Comparison of ENCODE assay signal across 8 cellular contexts in the genomic region with DNA sequence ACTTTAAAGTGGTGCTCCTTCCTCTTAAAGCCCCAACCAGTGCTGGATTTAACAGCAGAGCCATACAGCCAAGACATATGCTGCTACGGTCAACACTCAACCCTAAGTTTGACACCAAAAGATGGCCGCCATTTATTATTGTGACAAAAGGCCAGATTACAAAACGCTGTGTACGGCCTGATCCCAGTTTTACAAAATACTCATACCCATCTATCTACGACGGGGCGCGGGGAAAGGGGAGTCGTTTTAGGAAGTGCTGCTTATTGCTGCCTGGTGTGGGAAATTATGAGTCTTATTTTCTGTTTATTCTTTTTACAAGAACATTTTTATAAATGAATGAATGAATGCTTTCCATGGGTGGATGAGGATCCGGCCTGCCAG. TPM values are rescaled to one million over a fixed set of nuclear protein-coding genes. Genes with fewer than 3 reads are reported as not detected.
DNase-seq lines count a peak whose midpoint lies in the region; ATAC-seq and TF ChIP-seq lines count a peak whose summit lies in the region.

No MANE protein-coding gene starts in this region.

- peak overlapping the region; percentile 61 for H3K4me3 ChIP-seq in GM12865 (ENCODE audit: low read depth, low read length)
- H3K4me3 ChIP-seq in KMS-11 (IDR thresholded peaks at IDR 0.05; ENCODE audit: insufficient read depth, low read depth, low read length) = no peak overlapping the region
- H3K4me3 ChIP-seq in breast epithelium = peak overlapping the region; percentile 77 to 91 (median 83)
- H3K4me3 ChIP-seq in mucosa of stomach (ENCODE audit: low read length) = peak overlapping the region; percentile 58

- TF ChIP-seq POLR2A in breast epithelium (IDR thresholded peaks at IDR 0.05) = no peak

- H3K36me3 ChIP-seq in KMS-11 (ENCODE audit: insufficient read depth) (no peaks in the 10 kb centered on the region), breast epithelium (no peaks in the 10 kb centered on the region), mucosa of stomach (ENCODE audit: control insufficient read depth, insufficient read depth, low read length) (no peaks in the 10 kb centered on the region)

- ATAC-seq in HG03378 (IDR thresholded peaks at IDR 0.05; ENCODE audit: unreplicated experiment) = no peak
- ATAC-seq in HG02970 (IDR thresholded peaks at IDR 0.05; ENCODE audit: low FRiP score, unreplicated experiment) = no peak

- peak; percentile 33 for DNase-seq in GM12865 (ENCODE audit: low read depth)
- DNase-seq in breast epithelium (ENCODE audit: low spot score in 2 of 2) = no peak
- DNase-seq in superior temporal gyrus (ENCODE audit: extremely low spot score) = no peak
- DNase-seq in retina = no peak

- no peaks in the 10 kb centered on the region for H3K9me3 ChIP-seq in breast epithelium
- H3K9me3 ChIP-seq in mucosa of stomach (ENCODE audit: control insufficient read depth, low read length) = no peaks in the 10 kb centered on the region

- intact Hi-C loops in breast epithelium (cut with DNase I; ENCODE audit: low total_unique reads) = no loop called here

- H3K9ac ChIP-seq in KMS-11 = peak overlapping the region; percentile 98; the same call in 1 of the 2 replicates
- H3K9ac ChIP-seq in mucosa of stomach (ENCODE audit: low read length) = peak overlapping the region; percentile 93

- peak overlapping the region; percentile 96 for H2AFZ ChIP-seq in KMS-11 (ENCODE audit: low read depth)

- H3K4me1 ChIP-seq in KMS-11 (ENCODE audit: low read depth, poor library complexity, severe bottlenecking) (peaks cover 10% of the 10 kb centered on the region), breast epithelium (no peaks in the 10 kb centered on the region), mucosa of stomach (ENCODE audit: control insufficient read depth, insufficient read depth, low read length) (peaks cover 10% of the 10 kb centered on the region)

- TF ChIP-seq CTCF in GM12865 (IDR thresholded peaks at IDR 0.05; ENCODE audit: insufficient read depth, low read depth, low read length, missing control alignments) (no peak), KMS-11 (conservative IDR thresholded peaks at IDR 0.05; ENCODE audit: low read depth, low read length) (no peak), breast epithelium (IDR thresholded peaks at IDR 0.05) (no peak)

- H3K27ac ChIP-seq in KMS-11 (peak overlapping the region; percentile 85; the same call in 1 of the 2 replicates), breast epithelium (peak overlapping the region; percentile 85 to 93)

- 0 out of 2 replicates have a peak, but pooled peaks cover 4% of the 10 kb centered on the region for H3K79me2 ChIP-seq in KMS-11 (ENCODE audit: insufficient read depth, low read depth)

- peak overlapping the region; percentile 16; the same call in 1 of the 2 replicates for H3K4me2 ChIP-seq in KMS-11

- H4K20me1 ChIP-seq in KMS-11 (ENCODE audit: insufficient read depth) = no peaks in the 10 kb centered on the region

- no peaks in the 10 kb centered on the region for H3K27me3 ChIP-seq in KMS-11 (ENCODE audit: insufficient read depth, low read depth)
- no peaks in the 10 kb centered on the region for H3K27me3 ChIP-seq in breast epithelium
- no peaks in the 10 kb centered on the region for H3K27me3 ChIP-seq in mucosa of stomach (ENCODE audit: control insufficient read depth, insufficient read depth, low read length)

RNA-seq across cellular contexts. Expression of a gene that starts 0.5 kb away (rescaled TPM):
- 1 to 10 TPM; 4.9 to 9.0 (median 5.1) TPM for total RNA-seq in breast epithelium
